16 cellular contexts compared by ENCODE assay signal in genomic region chr1:19688041-19688842, GRCh38. TPM values are rescaled to one million over a fixed set of nuclear protein-coding genes. Genes with fewer than 3 reads are reported as not detected.
DNase-seq lines count a peak whose midpoint lies in the region; ATAC-seq and TF ChIP-seq lines count a peak whose summit lies in the region.
"Had no signal": no experiment of that assay in that cellular context is flagged by ENCODE, and none has a peak within 500 bp of the region (broad histone marks: within the 10 kb centered on the region; RNA-seq: fewer than 3 reads in every experiment).

No MANE protein-coding gene starts in this region.

- no peak overlapping the region for H2AK5ac ChIP-seq in mesendoderm (ENCODE audit: low read length)

- ATAC-seq in naive thymus-derived CD4-positive, alpha-beta T cell: peak; percentile 48
- no peak for ATAC-seq in GM18867 (IDR thresholded peaks at IDR 0.05; ENCODE audit: unreplicated experiment)
- ATAC-seq: body of pancreas, foreskin keratinocyte had no signal

- H3K23ac ChIP-seq in mesendoderm (ENCODE audit: low read length): no peak overlapping the region

- no peak overlapping the region for H2BK120ac ChIP-seq in mesendoderm (ENCODE audit: low read depth, low read length)

- peak overlapping the region in 7 of 8 donors; percentile 43 to 78 (median 65) for H3K4me3 Mint-ChIP-seq in CD4-positive, alpha-beta memory T cell
- H3K4me3 Mint-ChIP-seq in naive thymus-derived CD4-positive, alpha-beta T cell: peak overlapping the region in 9 of 10 donors; percentile 42 to 83 (median 69)
- H3K4me3 Mint-ChIP-seq: endodermal cell had no signal

- CTCF ChIA-PET in CD4-positive, alpha-beta memory T cell (lab: Charles Lee; ENCODE audit: partially characterized antibody): interaction anchor here (3.9 kb wide), 1 partner anchor 16 kb away, joined by 18 read pairs; no protein-coding TSS in a partner anchor
- CTCF ChIA-PET in naive thymus-derived CD4-positive, alpha-beta T cell (lab: Charles Lee): interaction anchor here (0.6 to 1.2 kb wide), 4 partner anchors 11 to 241 kb away, joined by 3 read pairs; no protein-coding TSS in a partner anchor

- H4K5ac ChIP-seq in mesendoderm (ENCODE audit: low read length): no peak overlapping the region

- no CpG with 5 or more reads among the region's 19 CpGs for WGBS in mesendoderm (ENCODE audit: extremely low coverage, insufficient coverage, low lambda C conversion rate)

- no peaks in the 10 kb centered on the region for H3K9me3 ChIP-seq in CD4-positive, alpha-beta memory T cell (ENCODE audit: control insufficient read depth in 1 of 2, low read length in 2 of 2)
- peaks cover 0 to 21% (median 0%) of the 10 kb centered on the region in 3 experiments for H3K9me3 ChIP-seq in naive thymus-derived CD4-positive, alpha-beta T cell (ENCODE audit: control insufficient read depth in 2 of 3, low read length in 3 of 3)
- H3K9me3 ChIP-seq: body of pancreas had no signal

- peaks cover 0 to 9% (median 3%) of the 10 kb centered on the region in 8 donors for H3K9me3 Mint-ChIP-seq in CD4-positive, alpha-beta memory T cell
- peaks cover 0 to 25% (median 10%) of the 10 kb centered on the region in 11 donors for H3K9me3 Mint-ChIP-seq in naive thymus-derived CD4-positive, alpha-beta T cell
- H3K9me3 Mint-ChIP-seq: endodermal cell had no signal

- H3K4ac ChIP-seq in mesendoderm (ENCODE audit: low read depth, low read length): no peak overlapping the region

- no peak overlapping the region for H3K4me2 ChIP-seq in mesendoderm (ENCODE audit: low read length)

- H3K56ac ChIP-seq in mesendoderm (ENCODE audit: low read length): no peak overlapping the region

- peak overlapping the region; percentile 73 to 95 (median 91) for H3K27ac Mint-ChIP-seq in CD4-positive, alpha-beta memory T cell
- peak overlapping the region in 8 of 9 donors; percentile 88 to 96 (median 93) for H3K27ac Mint-ChIP-seq in naive thymus-derived CD4-positive, alpha-beta T cell
- H3K27ac Mint-ChIP-seq: endodermal cell had no signal

- H3K36me3 ChIP-seq in CD4-positive, alpha-beta memory T cell (ENCODE audit: insufficient read depth, low read length): no peaks in the 10 kb centered on the region
- H3K36me3 ChIP-seq in naive thymus-derived CD4-positive, alpha-beta T cell (ENCODE audit: control insufficient read depth in 2 of 3, insufficient read depth in 3 of 3, low read length in 3 of 3): peaks cover 0 to 21% (median 0%) of the 10 kb centered on the region in 3 experiments
- H3K36me3 ChIP-seq in mesendoderm (ENCODE audit: control insufficient read depth, insufficient read depth, low read length): no peaks in the 10 kb centered on the region

- H3K27ac ChIP-seq in CD4-positive, alpha-beta memory T cell (ENCODE audit: low read depth, low read length): peak overlapping the region; percentile 61
- peak overlapping the region; percentile 70 for H3K27ac ChIP-seq in naive thymus-derived CD4-positive, alpha-beta T cell (ENCODE audit: low read depth, low read length)
- H3K27ac ChIP-seq in mesendoderm (ENCODE audit: low read depth, low read length): no peak overlapping the region
- H3K27ac ChIP-seq: body of pancreas, foreskin keratinocyte had no signal

- H3K79me2 ChIP-seq in mesendoderm (ENCODE audit: control insufficient read depth, insufficient read depth, low read length): no peaks in the 10 kb centered on the region

- POLR2A ChIA-PET in CD4-positive, alpha-beta memory T cell (lab: Charles Lee; ENCODE audit: partially characterized antibody): no interaction called here
- POLR2A ChIA-PET in naive thymus-derived CD4-positive, alpha-beta T cell (lab: Charles Lee): interaction anchor here (0.5 to 1.6 kb wide), 3 partner anchors 19 to 232 kb away, joined by 3 to 4 read pairs (median 3); no protein-coding TSS in a partner anchor

- no peaks in the 10 kb centered on the region for H3K79me1 ChIP-seq in mesendoderm (ENCODE audit: low read length)

- H3K27me3 ChIP-seq in CD4-positive, alpha-beta memory T cell (ENCODE audit: insufficient read depth, low read length): no peaks in the 10 kb centered on the region
- no peaks in the 10 kb centered on the region for H3K27me3 ChIP-seq in naive thymus-derived CD4-positive, alpha-beta T cell (ENCODE audit: control insufficient read depth in 2 of 2, insufficient read depth in 2 of 2, low read length in 2 of 2)
- H3K27me3 ChIP-seq in mesendoderm (ENCODE audit: insufficient read depth, low read length, poor library complexity): no peaks in the 10 kb centered on the region
- H3K27me3 ChIP-seq: body of pancreas, foreskin keratinocyte had no signal

- peak overlapping the region; percentile 4 to 20 for H3K4me3 ChIP-seq in CD4-positive, alpha-beta memory T cell (ENCODE audit: low read length in 2 of 2)
- H3K4me3 ChIP-seq in naive thymus-derived CD4-positive, alpha-beta T cell (ENCODE audit: low read length): peak overlapping the region; percentile 6
- H3K4me3 ChIP-seq in mesendoderm (ENCODE audit: low read length): no peak overlapping the region
- H3K4me3 ChIP-seq: body of pancreas had no signal

- no peak for TF ChIP-seq CTCF in GM20000 (IDR thresholded peaks at IDR 0.05; ENCODE audit: extremely low read depth, missing control alignments)

- H3K18ac ChIP-seq in mesendoderm (ENCODE audit: low read length): no peak overlapping the region

- no peak overlapping the region for H3K9ac ChIP-seq in mesendoderm (ENCODE audit: low read length)

- intact Hi-C loops in CD4-positive, alpha-beta memory T cell (cut with micrococcal nuclease): loop anchor here (2.0 kb wide), 1 partner anchor 27 kb away; no protein-coding TSS in a partner anchor
- intact Hi-C loops in naive thymus-derived CD4-positive, alpha-beta T cell (cut with micrococcal nuclease): loop anchor here in 1 of 2 donors (1.0 to 2.0 kb wide), 2 partner anchors 17 to 27 kb away; no protein-coding TSS in a partner anchor

- peak in 4 of 5 donors; percentile 65 to 83 (median 78) for DNase-seq in CD4-positive, alpha-beta memory T cell
- DNase-seq in T-helper 22 cell (ENCODE audit: low read depth) (peak; percentile 51), activated gamma-delta T cell treated with Interleukin-2 at 50 U/mL for 16 hours (peak; percentile 30), mesendoderm (no peak), HuH-7 (ENCODE audit: low spot score) (no peak), GM20000 (ENCODE audit: low spot score) (no peak)
- peak in 6 of 9 donors; percentile 33 to 73 (median 66) for DNase-seq in naive thymus-derived CD4-positive, alpha-beta T cell
- DNase-seq: body of pancreas, endodermal cell, foreskin keratinocyte, mammary epithelial cell, NCI-H187, occipital lobe, T1000 had no signal

- no peak overlapping the region for H2BK15ac ChIP-seq in mesendoderm (replicated peaks; ENCODE audit: low read depth)

- H2BK5ac ChIP-seq in mesendoderm (ENCODE audit: low read length): no peak overlapping the region

- H3K36me3 Mint-ChIP-seq in CD4-positive, alpha-beta memory T cell: peaks cover 33 to 39% of the 10 kb centered on the region in 2 donors
- H3K36me3 Mint-ChIP-seq in naive thymus-derived CD4-positive, alpha-beta T cell: peaks cover 0 to 46% (median 28%) of the 10 kb centered on the region in 5 donors

- peaks cover 26 to 56% (median 40%) of the 10 kb centered on the region in 4 donors for H3K4me1 Mint-ChIP-seq in CD4-positive, alpha-beta memory T cell
- H3K4me1 Mint-ChIP-seq in naive thymus-derived CD4-positive, alpha-beta T cell: peaks cover 4 to 53% (median 44%) of the 10 kb centered on the region in 7 donors
- H3K4me1 Mint-ChIP-seq: endodermal cell had no signal

- H4K8ac ChIP-seq in mesendoderm (ENCODE audit: low read depth, low read length): no peak overlapping the region

- no peaks in the 10 kb centered on the region for H3K27me3 Mint-ChIP-seq in CD4-positive, alpha-beta memory T cell
- H3K27me3 Mint-ChIP-seq in naive thymus-derived CD4-positive, alpha-beta T cell: no peaks in the 10 kb centered on the region

- H3K4me1 ChIP-seq in CD4-positive, alpha-beta memory T cell (ENCODE audit: insufficient read depth, low read length): peaks cover 48% of the 10 kb centered on the region
- peaks cover 38 to 43% of the 10 kb centered on the region in 2 donors for H3K4me1 ChIP-seq in naive thymus-derived CD4-positive, alpha-beta T cell (ENCODE audit: control insufficient read depth in 2 of 2, insufficient read depth in 2 of 2, low read length in 2 of 2)
- no peaks in the 10 kb centered on the region for H3K4me1 ChIP-seq in mesendoderm (ENCODE audit: control insufficient read depth, low read depth, low read length)
- H3K4me1 ChIP-seq: body of pancreas, foreskin keratinocyte had no signal

RNA-seq across cellular contexts. Expression of gene HTR6, which starts 23.6 kb away (rescaled TPM):
- total RNA-seq in CD4-positive, alpha-beta memory T cell: under 1 TPM; 0.33 to 0.44 TPM
- polyA plus RNA-seq in CD4-positive, alpha-beta memory T cell: 1 to 10 TPM in 1 of 2 donors, not detected in 1; 1.1 TPM
- total RNA-seq in naive thymus-derived CD4-positive, alpha-beta T cell: under 1 TPM in 2 of 5 experiments, not detected in 3; 0.40 to 0.54 TPM
- under 1 TPM; 0.13 to 0.92 TPM for polyA plus RNA-seq in naive thymus-derived CD4-positive, alpha-beta T cell
- 0.04 TPM for polyA plus RNA-seq in mesendoderm (2013, experiment 1 of 2)
- 0.03 TPM for polyA plus RNA-seq in mesendoderm (2013, experiment 2 of 2)
- total RNA-seq: body of pancreas, foreskin keratinocyte, M059J, mammary epithelial cell had no signal
- polyA plus RNA-seq: foreskin keratinocyte, mammary epithelial cell had no signal

RNA-seq across cellular contexts. Expression of gene NBL1, which starts 44.1 kb away (rescaled TPM):
- total RNA-seq in CD4-positive, alpha-beta memory T cell: 10 to 100 TPM; 22.8 to 24.6 TPM
- polyA plus RNA-seq in CD4-positive, alpha-beta memory T cell: 10 to 100 TPM in 1 of 2 donors, 1 to 10 TPM in 1; 8.9 to 12.0 TPM
- total RNA-seq in naive thymus-derived CD4-positive, alpha-beta T cell: 10 to 100 TPM; 20.7 to 36.1 (median 22.8) TPM
- polyA plus RNA-seq in naive thymus-derived CD4-positive, alpha-beta T cell: 1 to 10 TPM; 2.5 to 4.0 TPM
- 4.2 TPM for polyA plus RNA-seq in mesendoderm (2013, experiment 1 of 2)
- 4.6 TPM for polyA plus RNA-seq in mesendoderm (2013, experiment 2 of 2)

Comparison
In these comparisons a context has a peak if more than half of its experiments do, and no peak if none do; other contexts are left out.
1. DNase-seq: peak in CD4-positive, alpha-beta memory T cell (4 of 5), T-helper 22 cell (single experiment), activated gamma-delta T cell treated with Interleukin-2 at 50 U/mL for 16 hours (single experiment) and naive thymus-derived CD4-positive, alpha-beta T cell (6 of 9); none in mesendoderm (single experiment), HuH-7 (single experiment) and GM20000 (single experiment).